8 cellular contexts compared by ENCODE assay signal in genomic region chr17:74770498-74771318, GRCh38. TPM values are rescaled to one million over a fixed set of nuclear protein-coding genes. Genes with fewer than 3 reads are reported as not detected.
A peak's percentile ranks its signal among the peaks of the same experiment; 100 is the strongest.
DNase-seq lines count a peak whose midpoint lies in the region; ATAC-seq and TF ChIP-seq lines count a peak whose summit lies in the region.

No MANE protein-coding gene starts in this region.

- no peaks in the 10 kb centered on the region for H3K27me3 Mint-ChIP-seq in Calu3 (ENCODE audit: unreplicated experiment)

- CTCF ChIA-PET in Calu3 (lab: Charles Lee), result interaction anchor here (0.6 to 2.8 kb wide), 11 partner anchors 8 to 113 kb away, joined by 3 to 38 read pairs (median 3); partner anchors contain the start of gene RAB37

- H3K36me3 ChIP-seq in heart right ventricle (peaks cover 0 to 76% (median 19%) of the 10 kb centered on the region in 9 donors), gastrocnemius medialis (peaks cover 0 to 32% of the 10 kb centered on the region in 2 donors)

- WGBS in heart right ventricle, 2 donors, result 66 to 68% methylated on average over 16 of the region's 16 CpGs
- WGBS in lower leg skin, 2 donors, result 48 to 52% methylated on average over 16 of the region's 16 CpGs

- H3K9me3 ChIP-seq in heart right ventricle (no peaks in the 10 kb centered on the region), gastrocnemius medialis (no peaks in the 10 kb centered on the region)

- H3K9me3 Mint-ChIP-seq in Calu3 (ENCODE audit: low read depth, unreplicated experiment), result no peaks in the 10 kb centered on the region
- H3K9me3 Mint-ChIP-seq in activated naive CD4-positive, alpha-beta T cell treated with anti-CD3 and anti-CD28 coated beads, Interleukin-2, amount 50 U/mL, for 72 hours, result no peaks in the 10 kb centered on the region

- peaks cover 81% of the 10 kb centered on the region for H3K36me3 Mint-ChIP-seq in Calu3 (ENCODE audit: insufficient read depth, unreplicated experiment)
- peaks cover 4 to 29% of the 10 kb centered on the region in 2 donors for H3K36me3 Mint-ChIP-seq in activated naive CD4-positive, alpha-beta T cell treated with anti-CD3 and anti-CD28 coated beads, Interleukin-2, amount 50 U/mL, for 72 hours

- TF ChIP-seq POLR2A in gastrocnemius medialis (IDR thresholded peaks at IDR 0.05), result no peak
- TF ChIP-seq POLR2A in lower leg skin (IDR thresholded peaks at IDR 0.05), result no peak

- DNase-seq in Calu3 (peak; percentile 91), HL-60 (ENCODE audit: low read depth in 1 of 2, low spot score in 1 of 2) (peak in 1 of 2 experiments; percentile 75), heart right ventricle (peak; percentile 56 to 75), gastrocnemius medialis (peak; percentile 25 to 63), KG1 (lab: John Stamatoyannopoulos, UW) (no peak), lower leg skin (ENCODE audit: low spot score in 2 of 2) (no peak)
- peak in 1 of 2 donors; percentile 74 for DNase-seq in activated naive CD4-positive, alpha-beta T cell treated with anti-CD3 and anti-CD28 coated beads, Interleukin-2, amount 50 U/mL, for 72 hours (ENCODE audit: low spot score in 2 of 2)

- H3K4me1 Mint-ChIP-seq in Calu3 (ENCODE audit: low read depth, unreplicated experiment), result peaks cover 37% of the 10 kb centered on the region

- H3K27me3 ChIP-seq in HL-60 (ENCODE audit: insufficient read depth, poor library complexity, severe bottlenecking) (no peaks in the 10 kb centered on the region), heart right ventricle (no peaks in the 10 kb centered on the region), gastrocnemius medialis (no peaks in the 10 kb centered on the region)

- peaks cover 12 to 60% (median 39%) of the 10 kb centered on the region in 9 donors for H3K4me1 ChIP-seq in heart right ventricle
- H3K4me1 ChIP-seq in gastrocnemius medialis, result peaks cover 20 to 22% of the 10 kb centered on the region in 2 donors

- H3K4me3 Mint-ChIP-seq in Calu3 (ENCODE audit: low read depth, unreplicated experiment), result no peak overlapping the region

- no peak overlapping the region for H3K27ac ChIP-seq in HL-60 (replicated peaks)
- H3K27ac ChIP-seq in heart right ventricle, result no peak overlapping the region
- no peak overlapping the region for H3K27ac ChIP-seq in gastrocnemius medialis

- BruUV-seq in Calu3 (replicated peaks; lab: Mats Ljungman, UMichigan), result no TSS peak

- H3K27ac Mint-ChIP-seq in Calu3 (ENCODE audit: unreplicated experiment), result peak overlapping the region; percentile 67
- peak overlapping the region; percentile 12 to 88 for H3K27ac Mint-ChIP-seq in activated naive CD4-positive, alpha-beta T cell treated with anti-CD3 and anti-CD28 coated beads, Interleukin-2, amount 50 U/mL, for 72 hours

- intact Hi-C loops in Calu3 (cut with micrococcal nuclease; ENCODE audit: unreplicated experiment) (loop anchor here (1.0 kb wide), 1 partner anchor 26 kb away; no protein-coding TSS in a partner anchor), heart right ventricle (cut with DNase I) (loop anchor here in 7 of 10 donors (1.0 to 2.0 kb wide), 4 partner anchors 22 to 26 kb away; partner anchors contain the start of gene NHERF1 (in 1 of the 7)), gastrocnemius medialis (cut with DNase I; ENCODE audit: low total_unique reads) (loop anchor here (1.0 to 10.0 kb wide), 3 partner anchors 26 to 556 kb away; partner anchors contain the start of gene TTYH2), lower leg skin (cut with DNase I; ENCODE audit: low total_unique reads) (no loop called here)

- TF ChIP-seq CTCF in Calu3 (IDR thresholded peaks at IDR 0.05; ENCODE audit: unreplicated experiment), result peak; percentile 82
- TF ChIP-seq CTCF in HL-60 (IDR thresholded peaks at IDR 0.05; ENCODE audit: insufficient read depth, low read length), result peak; percentile 84
- TF ChIP-seq CTCF in heart right ventricle (IDR thresholded peaks at IDR 0.05), result peak; percentile 66 to 85 (median 81)
- peak; percentile 48 to 77 (median 74) for TF ChIP-seq CTCF in gastrocnemius medialis (IDR thresholded peaks at IDR 0.05 in 4 of 5, conservative IDR thresholded peaks at IDR 0.05 in 1 of 5)
- TF ChIP-seq CTCF in lower leg skin (IDR thresholded peaks at IDR 0.05), result no peak

- in situ Hi-C loops in gastrocnemius medialis (cut with MboI; ENCODE audit: low sequenced_read_pairs in 4 of 4), result no loop called here

- peak; percentile 78 for ATAC-seq in SK-N-SH treated with all-trans-retinoic acid at 6 μM for 48 hours
- peak; percentile 83 to 86 for ATAC-seq in activated naive CD4-positive, alpha-beta T cell treated with anti-CD3 and anti-CD28 coated beads, Interleukin-2, amount 50 U/mL, for 72 hours
- ATAC-seq in heart right ventricle, result peak; percentile 41 to 74 (median 62)
- peak; percentile 25 to 57 for ATAC-seq in gastrocnemius medialis

- no peak overlapping the region for H3K4me3 ChIP-seq in HL-60 (replicated peaks; ENCODE audit: insufficient read depth, low read length)
- H3K4me3 ChIP-seq in heart right ventricle, result no peak overlapping the region
- H3K4me3 ChIP-seq in gastrocnemius medialis, result no peak overlapping the region
- no peak overlapping the region for H3K4me3 ChIP-seq in lower leg skin (ENCODE audit: low read depth, poor library complexity, severe bottlenecking)

TF ChIP-seq in SK-N-SH treated with all-trans-retinoic acid at 6 μM for 48 hours, 23 proteins besides CTCF, POLR2A, EP300 and RAD21:
- TF ChIP-seq PPARA (CRISPR knock-in tag; IDR thresholded peaks at IDR 0.05; ENCODE audit: borderline replicate concordance) (no peak), GLIS3 (CRISPR knock-in tag; IDR thresholded peaks at IDR 0.05) (0 out of 2 replicates have a peak, but pooled peaks have one; percentile 22)

RNA-seq across cellular contexts. Expression of gene NAT9, which starts 5.4 kb away (rescaled TPM):
- 66.5 and 74.7 TPM in 2 replicates for total RNA-seq in Calu3 (2022)
- 10 to 100 TPM; 38.2 to 57.2 TPM for total RNA-seq in activated naive CD4-positive, alpha-beta T cell treated with anti-CD3 and anti-CD28 coated beads, Interleukin-2, amount 50 U/mL, for 72 hours
- 10 to 100 TPM; 10.6 to 25.9 (median 17.0) TPM for total RNA-seq in heart right ventricle
- polyA plus RNA-seq in heart right ventricle, result 10 to 100 TPM; 33.6 to 42.9 TPM
- total RNA-seq in gastrocnemius medialis, result 10 to 100 TPM in 3 of 4 donors, 1 to 10 TPM in 1; 7.7 to 27.4 (median 14.5) TPM
- 10 to 100 TPM; 14.3 to 26.6 (median 18.1) TPM for total RNA-seq in lower leg skin

RNA-seq across cellular contexts. Expression of gene NHERF1, which starts 22.3 kb away (rescaled TPM):
- 114 and 143 TPM in 2 replicates for total RNA-seq in Calu3 (2022)
- total RNA-seq in activated naive CD4-positive, alpha-beta T cell treated with anti-CD3 and anti-CD28 coated beads, Interleukin-2, amount 50 U/mL, for 72 hours, result 100 to 1,000 TPM in 1 of 2 donors, 10 to 100 TPM in 1; 59.0 to 114 TPM
- 10 to 100 TPM in 6 of 10 donors, 1 to 10 TPM in 4; 6.7 to 33.4 (median 12.7) TPM for total RNA-seq in heart right ventricle
- 10 to 100 TPM in 1 of 2 donors, 1 to 10 TPM in 1; 6.9 to 24.5 TPM for polyA plus RNA-seq in heart right ventricle
- 1 to 10 TPM; 3.8 to 5.6 (median 5.5) TPM for total RNA-seq in gastrocnemius medialis
- 10 to 100 TPM; 47.6 to 67.7 (median 58.6) TPM for total RNA-seq in lower leg skin

RNA-seq across cellular contexts. Expression of gene RAB37, which starts 33.7 kb away (rescaled TPM):
- total RNA-seq in Calu3 (2022) (0.21 TPM in 1 of 2 replicates, not detected in the other), heart right ventricle (1 to 10 TPM in 9 of 10 donors, under 1 TPM in 1; 0.95 to 2.8 (median 1.6) TPM), gastrocnemius medialis (1 to 10 TPM in 1 of 4 donors, under 1 TPM in 3; 0.24 to 3.7 (median 0.43) TPM), lower leg skin (1 to 10 TPM in 1 of 4 donors, under 1 TPM in 1, not detected in 2; 0.57 to 1.7 TPM)
- 1 to 10 TPM; 3.4 to 4.0 TPM for total RNA-seq in activated naive CD4-positive, alpha-beta T cell treated with anti-CD3 and anti-CD28 coated beads, Interleukin-2, amount 50 U/mL, for 72 hours
- polyA plus RNA-seq in heart right ventricle, result 1 to 10 TPM in 1 of 2 donors, under 1 TPM in 1; 0.93 to 2.7 TPM

RNA-seq across cellular contexts. Expression of gene CD300LF, which starts 58.0 kb away (rescaled TPM):
- total RNA-seq in Calu3 (2022), result not detected in 2 replicates
- not detected for total RNA-seq in activated naive CD4-positive, alpha-beta T cell treated with anti-CD3 and anti-CD28 coated beads, Interleukin-2, amount 50 U/mL, for 72 hours
- 1 to 10 TPM in 1 of 10 donors, under 1 TPM in 6, not detected in 3; 0.13 to 4.5 (median 0.34) TPM for total RNA-seq in heart right ventricle
- under 1 TPM; 0.15 to 0.36 TPM for polyA plus RNA-seq in heart right ventricle
- not detected for total RNA-seq in gastrocnemius medialis
- under 1 TPM in 2 of 4 donors, not detected in 2; 0.13 to 0.27 TPM for total RNA-seq in lower leg skin

Comparison
In these comparisons a context has a peak if more than half of its experiments do, and no peak if none do; other contexts are left out.
1. DNase-seq: peak in Calu3 (single experiment), heart right ventricle (2 of 2) and gastrocnemius medialis (2 of 2); none in KG1 (single experiment) and lower leg skin (0 of 2).
2. CTCF ChIP-seq: peak in Calu3 (single experiment), HL-60 (single experiment), heart right ventricle (9 of 9) and gastrocnemius medialis (5 of 5); none in lower leg skin (0 of 3).
3. Peak in every context shown above with its lines, with median percentiles within 50 percentile points of each other: ATAC-seq.